Comparison of ENCODE assay signal across 8 cellular contexts in the genomic region with DNA sequence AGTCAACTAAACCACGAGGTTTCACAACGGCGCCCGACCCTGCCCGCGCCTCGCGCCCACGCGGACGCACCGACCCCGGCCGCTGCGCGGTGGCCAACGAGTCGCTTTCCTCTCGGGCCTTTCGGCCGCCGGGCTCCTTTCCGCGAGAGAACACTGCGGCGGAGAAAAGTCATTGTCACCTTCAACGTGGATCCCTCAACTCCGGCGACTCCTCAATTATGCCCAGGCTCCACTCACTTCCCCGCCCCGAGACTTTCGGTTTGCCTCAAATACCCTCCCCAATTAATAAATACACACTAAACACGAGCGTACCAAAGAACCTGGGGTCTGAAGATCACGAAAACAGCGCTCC. TPM values are rescaled to one million over a fixed set of nuclear protein-coding genes. Genes with fewer than 3 reads are reported as not detected.
DNase-seq lines count a peak whose midpoint lies in the region; ATAC-seq, FAIRE-seq and TF ChIP-seq lines count a peak whose summit lies in the region.

No MANE protein-coding gene starts in this region.

- peak overlapping the region; percentile 90 for H3K4me3 ChIP-seq in MG63
- H3K4me3 ChIP-seq in adrenal gland = peak overlapping the region; percentile 18 to 80 (median 78)
- peak overlapping the region; percentile 82 for H3K4me3 ChIP-seq in kidney epithelial cell (ENCODE audit: low read depth, low read length)

- H3K27ac ChIP-seq in adrenal gland = peak overlapping the region; percentile 75 to 96 (median 87)

- TF ChIP-seq CTCF in adrenal gland (IDR thresholded peaks at IDR 0.05) = no peak
- no peak for TF ChIP-seq CTCF in kidney epithelial cell (IDR thresholded peaks at IDR 0.05; ENCODE audit: insufficient read depth, low read length, poor library complexity, severe bottlenecking)

- H3K9me3 ChIP-seq in MG63 = peaks cover 2% of the 10 kb centered on the region
- H3K9me3 ChIP-seq in adrenal gland (replicated peaks in 1 of 3) = no peaks in the 10 kb centered on the region

- 0 to 2% (median 1%) methylated on average over 27 to 36 of the region's 36 CpGs for WGBS in adrenal gland, 4 donors

- H3K36me3 ChIP-seq in MG63 = peaks cover 9% of the 10 kb centered on the region; the same call in 1 of the 2 replicates
- H3K36me3 ChIP-seq in adrenal gland (replicated peaks in 1 of 2) = no peaks in the 10 kb centered on the region
- H3K36me3 ChIP-seq in kidney epithelial cell (ENCODE audit: control insufficient read depth, insufficient read depth, low read length) = no peaks in the 10 kb centered on the region

- ATAC-seq in HG02588 (IDR thresholded peaks at IDR 0.05; ENCODE audit: unreplicated experiment) (no peak), HG03469 (IDR thresholded peaks at IDR 0.05; ENCODE audit: unreplicated experiment) (no peak)

- FAIRE-seq in GM12892 (lab: Jason Lieb, UNC) = no peak

- TF ChIP-seq POLR2A in GM12892 (IDR thresholded peaks at IDR 0.05; ENCODE audit: low read depth, low read length) = no peak
- no peak for TF ChIP-seq POLR2A in adrenal gland (IDR thresholded peaks at IDR 0.05)

- intact Hi-C loops in adrenal gland (cut with DNase I) = no loop called here

- peaks cover 10 to 35% of the 10 kb centered on the region in 2 donors for H3K4me1 ChIP-seq in adrenal gland (replicated peaks in 1 of 2)

- H3K27me3 ChIP-seq in MG63 (peaks cover 14% of the 10 kb centered on the region), adrenal gland (no peaks in the 10 kb centered on the region), kidney epithelial cell (ENCODE audit: control insufficient read depth, insufficient read depth, low read length) (no peaks in the 10 kb centered on the region)

- DNase-seq in GM12892 (ENCODE audit: insufficient read length) (peak; percentile 28), MG63 (no peak), adrenal gland (peak in 5 of 7 donors; percentile 18 to 64 (median 46)), kidney epithelial cell (ENCODE audit: low read depth) (no peak), hepatic stellate cell (ENCODE audit: low spot score) (no peak)
- DNase-seq in stimulated activated CD4-positive, alpha-beta T cell treated with anti-CD3 and anti-CD28 coated beads, TNF-alpha, amount 100 ng/mL, for 24 hours (ENCODE audit: low read depth in 3 of 3) = peak in 2 of 3 experiments; percentile 11 to 28

RNA-seq across cellular contexts. Expression of gene SINHCAF, which starts 0.5 kb away (rescaled TPM):
- polyA plus RNA-seq in GM12892 (2012; ENCODE audit: missing spikeins) = 90.6 TPM
- 67.6 and 136 TPM in 2 replicates for total RNA-seq in MG63 (2014; rRNA removed; shearing (Covaris generic); ENCODE audit: low replicate concordance)
- total RNA-seq in adrenal gland (10 to 100 TPM; 13.8 to 69.4 (median 31.3) TPM), kidney epithelial cell (149 and 217 TPM in 2 replicates)
- 10 to 100 TPM; 12.5 to 19.9 (median 14.7) TPM for polyA plus RNA-seq in adrenal gland

Comparison
In these comparisons a context has a peak if more than half of its experiments do, and no peak if none do; other contexts are left out.
1. DNase-seq: peak in GM12892 (single experiment), adrenal gland (5 of 7) and stimulated activated CD4-positive, alpha-beta T cell treated with anti-CD3 and anti-CD28 coated beads, TNF-alpha, amount 100 ng/mL, for 24 hours (2 of 3); none in MG63 (single experiment), kidney epithelial cell (single experiment) and hepatic stellate cell (single experiment).
2. Peak in every context shown above with its lines, with median percentiles within 50 percentile points of each other: H3K4me3 ChIP-seq.